Comparison of ENCODE assay signal across 20 cellular contexts in the genomic region with DNA sequence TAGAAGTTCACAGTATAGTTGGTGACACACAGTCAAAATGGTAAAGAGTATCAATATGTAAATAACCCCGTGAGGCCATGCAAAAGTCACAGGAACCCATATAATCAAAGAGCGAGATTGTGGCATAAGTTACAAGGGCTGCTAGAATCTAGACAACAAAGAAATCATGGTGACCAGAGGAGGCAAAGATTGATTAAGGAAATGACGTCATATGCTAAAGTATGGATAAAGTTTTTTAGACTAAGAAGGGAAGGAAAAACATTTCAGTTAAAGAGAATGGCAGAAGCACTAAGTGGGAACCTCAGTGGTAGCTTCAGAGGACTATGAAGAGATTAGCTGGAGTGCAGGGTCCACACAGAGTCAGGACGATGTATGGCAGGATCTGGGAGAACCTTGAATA.
DNase-seq lines count a peak whose midpoint lies in the region; ATAC-seq, FAIRE-seq and TF ChIP-seq lines count a peak whose summit lies in the region.
"Had no signal": no experiment of that assay in that cellular context is flagged by ENCODE, and none has a peak within 500 bp of the region (broad histone marks: within the 10 kb centered on the region; RNA-seq: fewer than 3 reads in every experiment).

No MANE protein-coding gene starts in this region.

- H3K27me3 Mint-ChIP-seq in nephron progenitor cell (ENCODE audit: low read depth, poor library complexity) (peaks cover 11% of the 10 kb centered on the region), type B pancreatic cell (no peaks in the 10 kb centered on the region)
- H3K27me3 Mint-ChIP-seq in T-helper 2 cell treated with Interferon-gamma antibody and Interleukin-4, amounts not matched to agents 5 μg/mL and 100 μg/mL, for 36 hours (ENCODE audit: low read depth): no peaks in the 10 kb centered on the region
- H3K27me3 Mint-ChIP-seq: CD4-positive, alpha-beta T cell had no signal

- H2AFZ ChIP-seq in SK-N-SH (ENCODE audit: low read depth) (0 out of 2 replicates have a peak overlapping the region, but pooled peaks have one; percentile 57), GM12878 (ENCODE audit: control insufficient read depth, low read depth, low read length) (no peak overlapping the region)
- H2AFZ ChIP-seq: GM23338 had no signal

- DNase-seq in SK-N-SH (no peak), GM12878 (ENCODE audit: low read depth, low spot score) (no peak), nephron progenitor cell (no peak), type B pancreatic cell (ENCODE audit: extremely low spot score, unreplicated experiment) (no peak), body of pancreas (no peak)
- no peak for DNase-seq in T-helper 2 cell treated with Interferon-gamma antibody and Interleukin-4, amounts not matched to agents 5 μg/mL and 100 μg/mL, for 36 hours (ENCODE audit: low spot score)
- DNase-seq: AML-193; Caco-2; CD4-positive, alpha-beta T cell; DMS153; DMS79; GDM1; HCEC 1CT; HFFc6 had no signal

- no peak overlapping the region for H3K4me2 ChIP-seq in SK-N-SH
- no peak overlapping the region for H3K4me2 ChIP-seq in GM12878 (ENCODE audit: control insufficient read depth, insufficient read depth)
- H3K4me2 ChIP-seq: A549, GM23338 had no signal

- BruUV-seq in GM12878 (replicated peaks; lab: Mats Ljungman, UMichigan): no TSS peak

- no peak overlapping the region for H3K4me3 ChIP-seq in SK-N-SH (ENCODE audit: low read depth in 2 of 2, low read length in 1 of 2)
- no peak overlapping the region for H3K4me3 ChIP-seq in GM12878
- no peak overlapping the region for H3K4me3 ChIP-seq in body of pancreas
- H3K4me3 ChIP-seq: A549, GM23338 had no signal

- H3K36me3 Mint-ChIP-seq in nephron progenitor cell (ENCODE audit: low read depth): peaks cover 5% of the 10 kb centered on the region
- no peaks in the 10 kb centered on the region for H3K36me3 Mint-ChIP-seq in T-helper 2 cell treated with Interferon-gamma antibody and Interleukin-4, amounts not matched to agents 5 μg/mL and 100 μg/mL, for 36 hours (ENCODE audit: low read depth)
- no peaks in the 10 kb centered on the region for H3K36me3 Mint-ChIP-seq in type B pancreatic cell

- H3K4me1 ChIP-seq in SK-N-SH (ENCODE audit: control insufficient read depth in 1 of 2, insufficient read depth in 2 of 2, low read depth in 1 of 2, low read length in 1 of 2) (no peaks in the 10 kb centered on the region), GM12878 (ENCODE audit: control insufficient read depth, insufficient read depth, low read length) (no peaks in the 10 kb centered on the region), body of pancreas (no peaks in the 10 kb centered on the region)
- H3K4me1 ChIP-seq: A549, Caco-2 had no signal

- H3K4me1 Mint-ChIP-seq in nephron progenitor cell (peaks cover 23% of the 10 kb centered on the region), type B pancreatic cell (ENCODE audit: unreplicated experiment) (peaks cover 11% of the 10 kb centered on the region)
- no peaks in the 10 kb centered on the region for H3K4me1 Mint-ChIP-seq in T-helper 2 cell treated with Interferon-gamma antibody and Interleukin-4, amounts not matched to agents 5 μg/mL and 100 μg/mL, for 36 hours (ENCODE audit: low read depth)
- H3K4me1 Mint-ChIP-seq: GM23338 had no signal

- SMC1A ChIA-PET in GM12878 (lab: Charles Lee; ENCODE audit: uncharacterized antibody, unreplicated experiment): no interaction called here

- no peaks in the 10 kb centered on the region for H3K9me2 ChIP-seq in SK-N-SH

- POLR2A ChIA-PET in SK-N-SH (lab: Yijun Ruan, JAX): no interaction called here
- POLR2A ChIA-PET in GM12878 (lab: Charles Lee): no interaction called here

- H3K4me3 Mint-ChIP-seq in nephron progenitor cell (no peak overlapping the region), type B pancreatic cell (no peak overlapping the region)
- H3K4me3 Mint-ChIP-seq in T-helper 2 cell treated with Interferon-gamma antibody and Interleukin-4, amounts not matched to agents 5 μg/mL and 100 μg/mL, for 36 hours: no peak overlapping the region
- H3K4me3 Mint-ChIP-seq: CD4-positive, alpha-beta T cell; GM23338; HFFc6 had no signal

- TF ChIP-seq RAD21 in SK-N-SH (IDR thresholded peaks at IDR 0.05; ENCODE audit: low read length) (no peak), GM12878 (IDR thresholded peaks at IDR 0.05; ENCODE audit: insufficient read depth, low read depth, low read length) (no peak)

- H3K27ac Mint-ChIP-seq in nephron progenitor cell (peak overlapping the region; percentile 2), type B pancreatic cell (no peak overlapping the region)
- H3K27ac Mint-ChIP-seq in T-helper 2 cell treated with Interferon-gamma antibody and Interleukin-4, amounts not matched to agents 5 μg/mL and 100 μg/mL, for 36 hours: no peak overlapping the region
- H3K27ac Mint-ChIP-seq: CD4-positive, alpha-beta T cell; GM23338; HFFc6 had no signal

- H3K9ac ChIP-seq in SK-N-SH: no peak overlapping the region
- H3K9ac ChIP-seq in GM12878 (ENCODE audit: control insufficient read depth, insufficient read depth, low read length): no peak overlapping the region

- TF ChIP-seq POLR2A in GM12878 (IDR thresholded peaks at IDR 0.05; ENCODE audit: low read depth, low read length) (no peak), body of pancreas (IDR thresholded peaks at IDR 0.05) (no peak)

- H4K20me1 ChIP-seq in SK-N-SH (ENCODE audit: insufficient read depth) (no peaks in the 10 kb centered on the region), GM12878 (ENCODE audit: control insufficient read depth, insufficient read depth) (no peaks in the 10 kb centered on the region)

- 81% methylated on average over 4 of the region's 4 CpGs for WGBS in SK-N-SH (ENCODE audit: low lambda C conversion rate)
- WGBS in GM12878 (ENCODE audit: insufficient coverage, insufficient replicate concordance, low lambda C conversion rate, missing lambda C conversion rate): 0% methylated on average over 4 of the region's 4 CpGs
- WGBS in body of pancreas, 2 donors: 80 to 82% methylated on average over 4 of the region's 4 CpGs

- H3F3A ChIP-seq in SK-N-SH (replicated peaks; ENCODE audit: insufficient read depth): no peaks in the 10 kb centered on the region

- CTCF ChIA-PET in SK-N-SH (lab: Yijun Ruan, JAX) (no interaction called here), GM12878 (lab: Yijun Ruan, JAX) (no interaction called here)

- TF ChIP-seq EP300 in SK-N-SH (IDR thresholded peaks at IDR 0.05; ENCODE audit: borderline replicate concordance in 1 of 2, low read depth in 1 of 2, low read length in 1 of 2): no peak
- no peak for TF ChIP-seq EP300 in GM12878 (IDR thresholded peaks at IDR 0.05; ENCODE audit: borderline replicate concordance in 1 of 2, control insufficient read depth in 1 of 2, low read depth in 2 of 2, low read length in 2 of 2)

- no peaks in the 10 kb centered on the region for H3K27me3 ChIP-seq in SK-N-SH (ENCODE audit: insufficient read depth)
- no peaks in the 10 kb centered on the region for H3K27me3 ChIP-seq in GM12878 (replicated peaks in 1 of 2; ENCODE audit: control insufficient read depth in 2 of 2, insufficient read depth in 2 of 2, low read length in 1 of 2)
- no peaks in the 10 kb centered on the region for H3K27me3 ChIP-seq in body of pancreas

- intact Hi-C loops in GM12878 (cut with micrococcal nuclease; ENCODE audit: unreplicated experiment) (no loop called here), body of pancreas (cut with DNase I) (no loop called here)

- no peak for FAIRE-seq in GM12878 (lab: Jason Lieb, UNC)
- FAIRE-seq: A549, H54 had no signal

- H3K27ac ChIP-seq in SK-N-SH (ENCODE audit: low read depth in 2 of 2, low read length in 1 of 2) (no peak overlapping the region), GM12878 (ENCODE audit: control insufficient read depth, insufficient read depth) (no peak overlapping the region), body of pancreas (no peak overlapping the region)
- H3K27ac ChIP-seq: 22Rv1, A549, C4-2B had no signal

- H3K79me2 ChIP-seq in SK-N-SH (ENCODE audit: insufficient read depth) (no peaks in the 10 kb centered on the region), GM12878 (ENCODE audit: control insufficient read depth, insufficient read depth, low read length) (no peaks in the 10 kb centered on the region)

- H3K36me3 ChIP-seq in SK-N-SH (replicated peaks in 1 of 2; ENCODE audit: control insufficient read depth in 1 of 2, insufficient read depth in 2 of 2, low read length in 1 of 2) (no peaks in the 10 kb centered on the region), GM12878 (ENCODE audit: control insufficient read depth in 2 of 2, insufficient read depth in 2 of 2, low read length in 1 of 2) (no peaks in the 10 kb centered on the region), body of pancreas (replicated peaks in 1 of 2; ENCODE audit: insufficient read depth in 1 of 2, low read depth in 2 of 2) (no peaks in the 10 kb centered on the region)

- RAD21 ChIA-PET in GM12878 (lab: Charles Lee; ENCODE audit: unreplicated experiment): no interaction called here

- ATAC-seq in SK-N-SH treated with all-trans-retinoic acid at 6 μM for 48 hours: no peak
- no peak for ATAC-seq in GM12878
- no peak for ATAC-seq in body of pancreas
- ATAC-seq: A549, GM23338 had no signal

- no peak for TF ChIP-seq CTCF in SK-N-SH (IDR thresholded peaks at IDR 0.05)
- TF ChIP-seq CTCF in GM12878 (IDR thresholded peaks at IDR 0.05 in 2 of 3, conservative IDR thresholded peaks at IDR 0.05 in 1 of 3; ENCODE audit: control insufficient read depth in 2 of 3, extremely low read depth in 1 of 3, insufficient read depth in 1 of 3, low read depth in 3 of 3, low read length in 3 of 3): no peak
- TF ChIP-seq CTCF in nephron progenitor cell (IDR thresholded peaks at IDR 0.05): no peak
- TF ChIP-seq CTCF in type B pancreatic cell (conservative IDR thresholded peaks at IDR 0.05): no peak
- TF ChIP-seq CTCF in body of pancreas (IDR thresholded peaks at IDR 0.05): no peak

- in situ Hi-C loops in GM12878 (cut with MboI): no loop called here

- H3K9me3 Mint-ChIP-seq in nephron progenitor cell: peaks cover 30% of the 10 kb centered on the region
- peaks cover 23% of the 10 kb centered on the region for H3K9me3 Mint-ChIP-seq in T-helper 2 cell treated with Interferon-gamma antibody and Interleukin-4, amounts not matched to agents 5 μg/mL and 100 μg/mL, for 36 hours
- no peaks in the 10 kb centered on the region for H3K9me3 Mint-ChIP-seq in type B pancreatic cell

- H3K9me3 ChIP-seq in SK-N-SH (no peaks in the 10 kb centered on the region), GM12878 (replicated peaks; ENCODE audit: control insufficient read depth, insufficient read depth, low read length) (no peaks in the 10 kb centered on the region; the same call in 2 of the 3 replicates), body of pancreas (no peaks in the 10 kb centered on the region)
- H3K9me3 ChIP-seq: A549, Caco-2 had no signal

TF ChIP-seq in SK-N-SH, 30 proteins besides CTCF, POLR2A, EP300 and RAD21 (continues in another document):
- TF ChIP-seq FOSL2 (IDR thresholded peaks at IDR 0.05; ENCODE audit: borderline replicate concordance, low read depth) (no peak), FOXJ3 (CRISPR knock-in tag; IDR thresholded peaks at IDR 0.05) (no peak)

TF ChIP-seq in SK-N-SH treated with all-trans-retinoic acid at 6 μM for 48 hours, 23 proteins besides CTCF, POLR2A, EP300 and RAD21 (continues in another document):
- TF ChIP-seq RARB (CRISPR knock-in tag; IDR thresholded peaks at IDR 0.05): no peak
- no peak for TF ChIP-seq BACH2 (CRISPR knock-in tag; IDR thresholded peaks at IDR 0.05; ENCODE audit: borderline replicate concordance)

TF ChIP-seq in GM12878, 131 proteins besides CTCF, POLR2A, EP300 and RAD21 (continues in another document):
- TF ChIP-seq IRF4 (IDR thresholded peaks at IDR 0.05; ENCODE audit: low read depth, low read length): no peak
- no peak for TF ChIP-seq HCFC1 (IDR thresholded peaks at IDR 0.05; ENCODE audit: low read length)
